In genomic region chr5:43547532-43547931, GRCh38 we compare ENCODE assay signal across 8 cellular contexts.
"Had no signal": no experiment of that assay in that cellular context is flagged by ENCODE, and none has a peak within 500 bp of the region (broad histone marks: within the 10 kb centered on the region; RNA-seq: fewer than 3 reads in every experiment).

No MANE protein-coding gene starts in this region.

- H3K27ac ChIP-seq: GM23248, HL-60 had no signal

- ATAC-seq: K562 had no signal

- FAIRE-seq: K562 had no signal

- H2AFZ ChIP-seq: GM23248 had no signal

- H3K4me3 ChIP-seq: GM23248, K562 had no signal

- H3K4me1 Mint-ChIP-seq: H9 had no signal

- DNase-seq: GM23248, GOT3, H9, HCEC 1CT, HFFc6, IMR-90 had no signal

- H3K9ac ChIP-seq: GM23248 had no signal

- H3K4me3 Mint-ChIP-seq: H9, HFFc6 had no signal

- H3K9me3 Mint-ChIP-seq: H9, HFFc6 had no signal

- H3K27ac Mint-ChIP-seq: H9, HFFc6 had no signal
